Comparison of ENCODE assay signal across 8 cellular contexts in the genomic region with DNA sequence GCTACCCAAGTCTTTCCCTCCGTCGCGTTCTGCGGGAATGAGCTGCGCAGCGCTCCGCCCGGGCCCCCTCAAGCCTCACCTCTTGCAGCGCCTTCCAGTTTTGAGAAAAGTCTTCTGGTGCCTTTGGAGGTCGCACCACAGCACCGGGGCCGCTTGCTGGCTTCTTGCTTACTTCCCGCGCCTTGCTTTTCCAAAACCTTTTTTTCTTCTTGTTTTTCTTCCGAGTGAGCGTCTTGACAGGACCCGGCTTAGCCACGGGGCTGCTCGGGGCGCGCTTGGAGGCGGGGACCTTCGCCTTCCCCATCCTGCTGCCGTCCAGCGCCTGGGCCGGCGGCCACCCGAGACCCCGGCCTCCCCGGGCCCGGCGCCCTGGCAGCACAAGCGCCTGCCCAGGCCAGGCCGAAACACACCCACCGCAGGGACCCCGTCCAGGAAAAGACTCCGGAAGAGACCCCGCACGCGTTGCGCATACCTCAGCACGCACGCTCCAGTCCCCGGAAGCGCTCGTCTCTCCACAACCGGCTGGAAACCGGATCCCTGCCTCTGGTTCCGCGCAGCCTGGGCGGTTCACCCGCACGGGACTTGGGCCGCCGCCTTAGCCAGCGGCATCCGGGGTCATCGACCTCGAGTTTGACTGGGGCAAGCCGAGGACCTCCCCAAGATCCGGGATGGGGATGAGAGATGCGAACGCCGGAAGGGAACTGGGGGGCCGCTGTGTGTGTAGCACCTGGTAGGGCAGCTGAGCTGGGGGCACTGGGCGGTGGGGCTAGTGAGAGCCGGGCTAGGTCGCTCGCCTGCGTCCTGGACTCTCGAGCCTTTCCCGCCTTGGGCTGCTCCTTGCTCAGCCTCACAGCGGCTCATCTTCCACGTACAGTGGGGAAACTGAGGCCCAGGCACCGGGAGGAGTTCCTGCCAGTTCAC.
DNase-seq lines count a peak whose midpoint lies in the region; ATAC-seq and FAIRE-seq lines count a peak whose summit lies in the region.

A gene with protein sequence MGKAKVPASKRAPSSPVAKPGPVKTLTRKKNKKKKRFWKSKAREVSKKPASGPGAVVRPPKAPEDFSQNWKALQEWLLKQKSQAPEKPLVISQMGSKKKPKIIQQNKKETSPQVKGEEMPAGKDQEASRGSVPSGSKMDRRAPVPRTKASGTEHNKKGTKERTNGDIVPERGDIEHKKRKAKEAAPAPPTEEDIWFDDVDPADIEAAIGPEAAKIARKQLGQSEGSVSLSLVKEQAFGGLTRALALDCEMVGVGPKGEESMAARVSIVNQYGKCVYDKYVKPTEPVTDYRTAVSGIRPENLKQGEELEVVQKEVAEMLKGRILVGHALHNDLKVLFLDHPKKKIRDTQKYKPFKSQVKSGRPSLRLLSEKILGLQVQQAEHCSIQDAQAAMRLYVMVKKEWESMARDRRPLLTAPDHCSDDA (minus strand): TSS at position 470 of the 921 bp plus-strand sequence. CDS start 166 bp downstream, at position 304.

- H3K9me3 ChIP-seq in mucosa of rectum (ENCODE audit: control insufficient read depth in 2 of 2, low read length in 2 of 2), result no peaks in the 10 kb centered on the region

- H3K4me1 ChIP-seq in mucosa of rectum (ENCODE audit: control insufficient read depth in 2 of 2, insufficient read depth in 2 of 2, low read length in 2 of 2), result peaks cover 17 to 23% of the 10 kb centered on the region in 2 donors

- peak; percentile 44 for ATAC-seq in GM19468 (IDR thresholded peaks at IDR 0.05; ENCODE audit: extremely low read depth, unreplicated experiment)

- peak within 1 kb of the TSS; percentile 87 to 89 for H3K4me3 ChIP-seq in mucosa of rectum (ENCODE audit: low read length in 2 of 2)

- peak within 1 kb of the TSS; percentile 81 to 89 for H3K9ac ChIP-seq in mucosa of rectum (ENCODE audit: low read depth in 1 of 2, low read length in 2 of 2)

- H3K27me3 ChIP-seq in mucosa of rectum (ENCODE audit: control insufficient read depth in 2 of 2, insufficient read depth in 2 of 2, low read length in 2 of 2), result no peaks in the 10 kb centered on the region

- H3K36me3 ChIP-seq in mucosa of rectum (ENCODE audit: control insufficient read depth in 2 of 2, insufficient read depth in 2 of 2, low read length in 2 of 2), result peaks cover 14 to 18% of the 10 kb centered on the region in 2 donors

- peak within 1 kb of the TSS; percentile 57 for H3K27ac ChIP-seq in epithelial cell of prostate
- peak within 1 kb of the TSS; percentile 94 to 97 for H3K27ac ChIP-seq in mucosa of rectum (ENCODE audit: low read depth in 2 of 2, low read length in 2 of 2)

- no peak for FAIRE-seq in HTR-8/SVneo (lab: Jason Lieb, UNC)

- DNase-seq in COLO829 (ENCODE audit: low spot score) (peak; percentile 67), HTR-8/SVneo (ENCODE audit: insufficient read length, low spot score) (peak; percentile 84), OCI-M1 (lab: John Stamatoyannopoulos, UW) (peak; percentile 91), activated T-cell treated with anti-CD3 and anti-CD28 coated beads for 24 hours (ENCODE audit: low read depth) (peak; percentile 83), epithelial cell of prostate (ENCODE audit: low read depth, low spot score) (peak; percentile 31)
- DNase-seq in stimulated activated CD8-positive, alpha-beta memory T cell treated with anti-CD3 and anti-CD28 coated beads, Interleukin-4, amount 100 ng/mL, for 4 hours (ENCODE audit: low read depth in 2 of 2, low spot score in 1 of 2), result peak; percentile 60 to 71

Comparison
In these comparisons a context has a peak if more than half of its experiments do, and no peak if none do; other contexts are left out.
1. Peak in every context shown above with its lines: DNase-seq, ATAC-seq, H3K4me3 ChIP-seq and H3K27ac ChIP-seq.
2. DNase-seq: peak in every context shown above with its lines; median percentile 91 in OCI-M1; 84 in HTR-8/SVneo; 83 in activated T-cell treated with anti-CD3 and anti-CD28 coated beads for 24 hours; 67 in COLO829; 66 in stimulated activated CD8-positive, alpha-beta memory T cell treated with anti-CD3 and anti-CD28 coated beads, Interleukin-4, amount 100 ng/mL, for 4 hours; 31 in epithelial cell of prostate.